Comparison of ENCODE assay signal across 22 cellular contexts in genomic region chr5:156755421-156756087, GRCh38.
"Had no signal": no experiment of that assay in that cellular context is flagged by ENCODE, and none has a peak within 500 bp of the region (broad histone marks: within the 10 kb centered on the region; RNA-seq: fewer than 3 reads in every experiment).

No MANE protein-coding gene starts in this region.

- H3K36me3 ChIP-seq: lower lobe of right lung, neutrophil, right lobe of liver, thoracic aorta, upper lobe of left lung had no signal

- H3K4me1 ChIP-seq: body of pancreas, lower lobe of right lung, parathyroid adenoma, right lobe of liver, upper lobe of left lung had no signal

- H2AFZ ChIP-seq: parathyroid adenoma had no signal

- H3K27ac Mint-ChIP-seq: T-helper 17 cell had no signal

- H3K79me2 ChIP-seq: parathyroid adenoma had no signal

- H3K9ac ChIP-seq: parathyroid adenoma had no signal

- H3K9me3 ChIP-seq: body of pancreas, lower lobe of right lung, neutrophil, right lobe of liver, thoracic aorta, upper lobe of left lung had no signal

- H3K27me3 ChIP-seq: body of pancreas, neutrophil, right lobe of liver, upper lobe of left lung had no signal

- H3K27ac ChIP-seq: body of pancreas, lower lobe of right lung, neutrophil, parathyroid adenoma, right lobe of liver, thoracic aorta, upper lobe of left lung, WERI-Rb-1 had no signal

- DNase-seq: activated CD4-positive, alpha-beta T cell treated with anti-CD3 and anti-CD28 coated beads for 1 hour; activated CD8-positive, alpha-beta memory T cell treated with anti-CD3 and anti-CD28 coated beads for 24 hours; activated CD8-positive, alpha-beta memory T cell treated with anti-CD3 and anti-CD28 coated beads, Interleukin-2, amount 50 U/mL, for 48 hours; activated effector memory CD4-positive, alpha-beta T cell treated with anti-CD3 and anti-CD28 coated beads, Interleukin-2, amount 50 U/mL, for 16 hours; activated T-cell treated with anti-CD3 and anti-CD28 coated beads, Interleukin-2, amount 50 U/mL, for 48 hours; amniotic stem cell; body of pancreas; dermis blood vessel endothelial cell; foreskin fibroblast; hippocampal formation; left colon; lower lobe of right lung; midbrain; right lobe of liver; stimulated activated CD4-positive, alpha-beta T cell treated with anti-CD3 and anti-CD28 coated beads, Interleukin-4, amount 100 ng/mL, for 1 hour; T-helper 17 cell; upper lobe of left lung; WERI-Rb-1 had no signal

- H3K4me3 Mint-ChIP-seq: T-helper 17 cell had no signal

- H3K4me3 ChIP-seq: body of pancreas, lower lobe of right lung, right lobe of liver, smooth muscle cell, thoracic aorta, upper lobe of left lung had no signal

- H3K4me2 ChIP-seq: smooth muscle cell had no signal
